In the genomic region with DNA sequence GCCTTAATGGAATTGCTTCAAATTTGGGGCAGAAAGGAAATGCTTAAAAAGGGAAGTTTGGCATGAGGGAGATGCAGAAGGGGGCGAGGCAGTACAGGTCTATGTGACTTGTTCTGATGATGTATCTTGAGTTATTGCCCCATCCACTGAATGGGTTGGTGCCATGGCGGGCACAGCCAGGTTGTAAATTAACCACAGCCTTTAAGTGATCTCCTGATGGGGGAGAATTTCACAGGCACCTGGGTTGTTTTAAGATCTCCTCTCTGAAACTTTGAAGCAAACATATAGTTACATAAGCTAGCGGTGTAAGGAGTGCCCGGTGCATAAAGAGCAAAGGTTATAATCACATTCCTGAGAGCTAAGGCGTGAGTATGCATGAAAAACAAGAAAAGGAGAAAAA, we compare ENCODE assay signal across 20 cellular contexts. TPM values are rescaled to one million over a fixed set of nuclear protein-coding genes. Genes with fewer than 3 reads are reported as not detected.
"Had no signal": no experiment of that assay in that cellular context is flagged by ENCODE, and none has a peak within 500 bp of the region (broad histone marks: within the 10 kb centered on the region; RNA-seq: fewer than 3 reads in every experiment).

No MANE protein-coding gene starts in this region.

- ATAC-seq: activated CD4-positive, CD25-positive, alpha-beta regulatory T cell treated with anti-CD3 and anti-CD28 coated beads, Interleukin-2, amount 50 U/mL, for 24 hours; activated T-cell treated with anti-CD3 and anti-CD28 coated beads, Interleukin-2, amount 50 U/mL, for 4 hours; left ventricle myocardium superior; stimulated activated naive CD8-positive, alpha-beta T cell treated with anti-CD3 and anti-CD28 coated beads, Interleukin-15, Interleukin-2, amounts not matched to agents 100 U/mL and 50 U/mL, for 24 hours had no signal

- H3K27ac ChIP-seq: ascending aorta, right atrium auricular region, tibial artery, uterus had no signal

- H3K9me3 ChIP-seq: ascending aorta, right atrium auricular region, tibial artery, uterus had no signal

- H3K27me3 ChIP-seq: ascending aorta, right atrium auricular region, tibial artery, uterus had no signal

- DNase-seq: activated CD4-positive, alpha-beta T cell treated with anti-CD3 and anti-CD28 coated beads, Interleukin-2, amount 10 ng/mL, durations not matched to agents 7 days and 5 days; activated CD8-positive, alpha-beta memory T cell treated with anti-CD3 and anti-CD28 coated beads, Interleukin-2, amount 50 U/mL, for 4 hours; activated effector memory CD4-positive, alpha-beta T cell treated with Interleukin-2 at 50 U/mL for 16 hours; activated naive CD4-positive, alpha-beta T cell treated with anti-CD3 and anti-CD28 coated beads, Interleukin-2, amount 50 U/mL, for 16 hours; activated T-cell treated with anti-CD3 and anti-CD28 coated beads, Interleukin-2, amount 50 U/mL, for 4 hours; cortex of kidney; erythroblast; foreskin melanocyte; left ventricle myocardium superior; naive B cell; stimulated activated CD4-positive, alpha-beta T cell treated with anti-CD3 and anti-CD28 coated beads, Interleukin-2, amount 100 ng/mL, for 24 hours; stimulated activated naive CD8-positive, alpha-beta T cell treated with anti-CD3 and anti-CD28 coated beads, Interleukin-15, Interleukin-2, amounts not matched to agents 100 U/mL and 50 U/mL, for 24 hours; substantia nigra; tibial artery; uterus had no signal

- H3K4me3 ChIP-seq: ascending aorta, right atrium auricular region, tibial artery, uterus had no signal

- H3K4me1 ChIP-seq: ascending aorta, right atrium auricular region, tibial artery, uterus had no signal

- H3K36me3 ChIP-seq: ascending aorta, right atrium auricular region, tibial artery, uterus had no signal

RNA-seq across cellular contexts. Expression of a gene that starts 37.0 kb away (rescaled TPM):
- total RNA-seq: activated CD4-positive, alpha-beta T cell treated with anti-CD3 and anti-CD28 coated beads, Interleukin-2, amount 10 ng/mL, durations not matched to agents 7 days and 5 days; activated T-cell treated with anti-CD3 and anti-CD28 coated beads, Interleukin-2, amount 50 U/mL, for 4 hours; left ventricle myocardium superior; mononuclear cell; skeletal muscle tissue had no signal

RNA-seq across cellular contexts. Expression of a gene that starts 48.3 kb away (rescaled TPM):
- total RNA-seq: activated CD4-positive, alpha-beta T cell treated with anti-CD3 and anti-CD28 coated beads, Interleukin-2, amount 10 ng/mL, durations not matched to agents 7 days and 5 days; mononuclear cell had no signal
